In genomic region chr20:59939052-59939878, GRCh38 we compare ENCODE assay signal across 8 cellular contexts. TPM values are rescaled to one million over a fixed set of nuclear protein-coding genes. Genes with fewer than 3 reads are reported as not detected.
DNase-seq lines count a peak whose midpoint lies in the region; ATAC-seq, FAIRE-seq and TF ChIP-seq lines count a peak whose summit lies in the region.

No MANE protein-coding gene starts in this region.

- H4K91ac ChIP-seq in trophoblast cell (ENCODE audit: low read depth, low read length), result peak overlapping the region; percentile 61

- H3K23ac ChIP-seq in trophoblast cell (ENCODE audit: low read length), result no peak overlapping the region

- no peak for TF ChIP-seq RAD21 in A549 (conservative IDR thresholded peaks at IDR 0.05 in 1 of 2, IDR thresholded peaks at IDR 0.05 in 1 of 2)

- H2BK12ac ChIP-seq in trophoblast cell (ENCODE audit: low read length), result no peak overlapping the region

- peaks cover 5% of the 10 kb centered on the region for H3K79me2 ChIP-seq in trophoblast cell (ENCODE audit: control insufficient read depth, insufficient read depth, low read length, poor library complexity)

- ATAC-seq in A549 (no peak), foreskin keratinocyte (peak; percentile 14), GM21576 (IDR thresholded peaks at IDR 0.05; ENCODE audit: unreplicated experiment) (no peak), HG03521 (IDR thresholded peaks at IDR 0.05; ENCODE audit: unreplicated experiment) (no peak)

- DNase-seq in A549 (ENCODE audit: low read depth in 1 of 2, low spot score in 1 of 2), result no peak
- DNase-seq in H7, result peak; percentile 74
- no peak for DNase-seq in WERI-Rb-1
- DNase-seq in foreskin keratinocyte, result no peak
- DNase-seq in trophoblast cell, result no peak
- no peak for DNase-seq in DMS79 treated with DMSO at 0.1 percent for 48 hours (lab: John Stamatoyannopoulos, UW)

- peaks cover 24% of the 10 kb centered on the region for H3K27me3 ChIP-seq in H7 (ENCODE audit: control insufficient read depth, insufficient read depth, low read length)
- H3K27me3 ChIP-seq in WERI-Rb-1 (ENCODE audit: insufficient read depth, low read depth, severe bottlenecking), result no peaks in the 10 kb centered on the region
- no peaks in the 10 kb centered on the region for H3K27me3 ChIP-seq in foreskin keratinocyte
- H3K27me3 ChIP-seq in trophoblast cell (ENCODE audit: insufficient read depth, low read length), result no peaks in the 10 kb centered on the region

- H2BK5ac ChIP-seq in trophoblast cell (ENCODE audit: low read depth, low read length, poor library complexity), result no peak overlapping the region

- peaks cover 24% of the 10 kb centered on the region for H3K4me1 ChIP-seq in A549
- H3K4me1 ChIP-seq in foreskin keratinocyte, result peaks cover 18% of the 10 kb centered on the region
- peaks cover 12% of the 10 kb centered on the region in 2 experiments for H3K4me1 ChIP-seq in trophoblast cell (ENCODE audit: control insufficient read depth in 1 of 2, insufficient read depth in 2 of 2, low read length in 2 of 2)

- H3K79me1 ChIP-seq in trophoblast cell (ENCODE audit: low read length), result peaks cover 13% of the 10 kb centered on the region

- POLR2A ChIA-PET in A549 (lab: Yijun Ruan, JAX), result interaction anchor here (0.9 to 1.5 kb wide), 5 partner anchors 8 to 92 kb away, joined by 3 to 11 read pairs (median 6); no protein-coding TSS in a partner anchor

- CTCF ChIA-PET in A549 (lab: Yijun Ruan, JAX), result interaction anchor here (0.6 to 3.0 kb wide), 9 partner anchors 10 to 369 kb away, joined by 3 to 21 read pairs (median 4); no protein-coding TSS in a partner anchor

- TF ChIP-seq EP300 in A549 (IDR thresholded peaks at IDR 0.05), result no peak

- H3K4me3 ChIP-seq in A549, result peak overlapping the region; percentile 82
- peak overlapping the region; percentile 54 for H3K4me3 ChIP-seq in H7 (ENCODE audit: insufficient read depth, low read depth, low read length)
- H3K4me3 ChIP-seq in WERI-Rb-1 (ENCODE audit: low read depth, low read length), result peak overlapping the region; percentile 85
- peak overlapping the region; percentile 78 for H3K4me3 ChIP-seq in trophoblast cell (ENCODE audit: low read depth, low read length)

- no peak for TF ChIP-seq CTCF in A549 (IDR thresholded peaks at IDR 0.05)
- TF ChIP-seq CTCF in WERI-Rb-1 (IDR thresholded peaks at IDR 0.05; ENCODE audit: low read depth, low read length), result no peak
- TF ChIP-seq CTCF in foreskin keratinocyte (conservative IDR thresholded peaks at IDR 0.05), result no peak

- H3K36me3 ChIP-seq in H7 (replicated peaks; ENCODE audit: control insufficient read depth, insufficient read depth, low read length), result no peaks in the 10 kb centered on the region; the same call in 1 of the 2 replicates
- peaks cover 12% of the 10 kb centered on the region for H3K36me3 ChIP-seq in WERI-Rb-1
- peaks cover under 1 to 5% of the 10 kb centered on the region in 2 experiments for H3K36me3 ChIP-seq in trophoblast cell (ENCODE audit: control insufficient read depth in 1 of 2, insufficient read depth in 2 of 2, low read length in 2 of 2)

- TF ChIP-seq POLR2A in A549 (IDR thresholded peaks at IDR 0.05; ENCODE audit: low read length), result no peak

- no peak overlapping the region for H4K12ac ChIP-seq in trophoblast cell (ENCODE audit: low read depth, low read length)

- FAIRE-seq in A549 (lab: Jason Lieb, UNC), result no peak

- peak overlapping the region; percentile 85 for H3K9ac ChIP-seq in trophoblast cell (ENCODE audit: low read length)

- H3K4ac ChIP-seq in trophoblast cell (ENCODE audit: low read depth, low read length), result peak overlapping the region; percentile 53

- H2AFZ ChIP-seq in trophoblast cell (ENCODE audit: insufficient read depth, low read length, poor library complexity), result peak overlapping the region; percentile 89

- H3K27ac ChIP-seq in A549 (peak overlapping the region; percentile 95 to 96), WERI-Rb-1 (peak overlapping the region; percentile 93), foreskin keratinocyte (no peak overlapping the region), trophoblast cell (ENCODE audit: low read depth, low read length) (peak overlapping the region; percentile 64)

- H2AK5ac ChIP-seq in trophoblast cell (ENCODE audit: low read length), result peak overlapping the region; percentile 11

- H3K18ac ChIP-seq in trophoblast cell (ENCODE audit: low read length), result peak overlapping the region; percentile 26

- H3K14ac ChIP-seq in trophoblast cell (ENCODE audit: low read length), result peak overlapping the region; percentile 73

- peak overlapping the region; percentile 14 for H2BK120ac ChIP-seq in trophoblast cell (ENCODE audit: insufficient read depth, low read length, poor library complexity)

- H3K4me2 ChIP-seq in A549 (peak overlapping the region; percentile 90), trophoblast cell (ENCODE audit: low read length) (peak overlapping the region; percentile 98)

- 90% methylated on average over 77 of the region's 104 CpGs for WGBS in A549 (ENCODE audit: missing lambda C conversion rate)
- WGBS in trophoblast cell (ENCODE audit: extremely low coverage, insufficient coverage, insufficient read length), result no CpG with 5 or more reads among the region's 104 CpGs

- H3K9me3 ChIP-seq in A549, result no peaks in the 10 kb centered on the region
- no peaks in the 10 kb centered on the region for H3K9me3 ChIP-seq in WERI-Rb-1 (ENCODE audit: severe bottlenecking)
- peaks cover 4% of the 10 kb centered on the region for H3K9me3 ChIP-seq in trophoblast cell (ENCODE audit: insufficient read depth, low read depth, low read length)

- peak overlapping the region; percentile 80 for H4K8ac ChIP-seq in trophoblast cell (ENCODE audit: low read depth, low read length)

TF ChIP-seq in A549, 52 proteins besides CTCF, POLR2A, EP300 and RAD21 (continues in another document):
- TF ChIP-seq NR3C1 (IDR thresholded peaks at IDR 0.05) (no peak), RNF2 (IDR thresholded peaks at IDR 0.05; ENCODE audit: borderline replicate concordance, low read depth) (no peak), JUNB (IDR thresholded peaks at IDR 0.05) (no peak), MYC (IDR thresholded peaks at IDR 0.05; ENCODE audit: borderline replicate concordance, low read length) (no peak), CBX8 (IDR thresholded peaks at IDR 0.05) (no peak), TFCP2L1 (CRISPR knock-in tag; IDR thresholded peaks at IDR 0.05) (no peak), KDM5A (IDR thresholded peaks at IDR 0.05) (no peak), MAZ (IDR thresholded peaks at IDR 0.05; ENCODE audit: borderline replicate concordance, low read depth, low read length) (no peak), MAX (IDR thresholded peaks at IDR 0.05) (no peak), RFX5 (IDR thresholded peaks at IDR 0.05) (no peak), POLR2AphosphoS2 (conservative IDR thresholded peaks at IDR 0.05; ENCODE audit: low read length) (no peak), NPAS2 (CRISPR knock-in tag; IDR thresholded peaks at IDR 0.05; ENCODE audit: borderline replicate concordance) (no peak), ZSCAN20 (CRISPR knock-in tag; IDR thresholded peaks at IDR 0.05) (no peak), BHLHE40 (IDR thresholded peaks at IDR 0.05; ENCODE audit: low read depth, low read length) (no peak)

RNA-seq across cellular contexts. Expression of gene PPP1R3D, which starts 0.8 kb away (rescaled TPM):
- polyA plus RNA-seq in A549 (2011; rRNA removed) (2.6 and 2.7 TPM in 2 replicates), A549 (2017; fragmentation: RNase III; extraction: RNeasy Plus Mini Kit Qiagen cat#74134 plus additional on column Dnase treatment) (2.6 to 3.9 TPM (median 3.2 TPM) in 3 replicates), foreskin keratinocyte (2.7 and 4.1 TPM in 2 replicates)
- polyA plus RNA-seq in A549 (2012; cell fraction: cytosol; rRNA removed), result 0.74 and 1.2 TPM in 2 replicates
- polyA plus RNA-seq in A549 (2012; cell fraction: nucleus; rRNA removed), result 1.1 and 1.7 TPM in 2 replicates
- 1.8 and 2.4 TPM in 2 replicates for polyA minus RNA-seq in A549 (2011; rRNA and poly(A)+ RNA removed)
- total RNA-seq in H7 (2014; rRNA removed; shearing (Covaris generic)), result 3.4 and 3.9 TPM in 2 replicates
- 7.6 and 7.8 TPM in 2 replicates for total RNA-seq in foreskin keratinocyte
- polyA plus RNA-seq in trophoblast cell (2013), result 3.3 and 3.8 TPM in 2 replicates

RNA-seq across cellular contexts. Expression of gene FAM217B, which starts 0.9 kb away (rescaled TPM):
- polyA plus RNA-seq in A549 (2011; rRNA removed) (11.6 and 12.3 TPM in 2 replicates), A549 (2017; fragmentation: RNase III; extraction: RNeasy Plus Mini Kit Qiagen cat#74134 plus additional on column Dnase treatment) (6.1 to 6.3 TPM (median 6.2 TPM) in 3 replicates), foreskin keratinocyte (4.1 and 5.5 TPM in 2 replicates)
- polyA plus RNA-seq in A549 (2012; cell fraction: cytosol; rRNA removed), result 2.6 and 3.0 TPM in 2 replicates
- polyA plus RNA-seq in A549 (2012; cell fraction: nucleus; rRNA removed), result 1.6 and 1.8 TPM in 2 replicates
- 5.5 and 7.2 TPM in 2 replicates for polyA minus RNA-seq in A549 (2011; rRNA and poly(A)+ RNA removed)
- total RNA-seq in H7 (2014; rRNA removed; shearing (Covaris generic)), result 4.9 and 5.3 TPM in 2 replicates
- 13.7 and 14.7 TPM in 2 replicates for total RNA-seq in foreskin keratinocyte
- polyA plus RNA-seq in trophoblast cell (2013), result 8.5 and 8.9 TPM in 2 replicates

RNA-seq across cellular contexts. Expression of gene SYCP2, which starts 5.8 kb away (rescaled TPM):
- 1.3 and 2.1 TPM in 2 replicates for polyA plus RNA-seq in A549 (2011; rRNA removed)
- 0.18 and 0.20 TPM in 2 replicates for polyA plus RNA-seq in A549 (2012; cell fraction: cytosol; rRNA removed)
- polyA plus RNA-seq in A549 (2012; cell fraction: nucleus; rRNA removed), result 0.27 and 0.31 TPM in 2 replicates
- polyA plus RNA-seq in A549 (2017; fragmentation: RNase III; extraction: RNeasy Plus Mini Kit Qiagen cat#74134 plus additional on column Dnase treatment), result 0.50 to 0.84 TPM (median 0.52 TPM) in 3 replicates
- 1.4 TPM in 1 of 2 replicates, not detected in the other for polyA minus RNA-seq in A549 (2011; rRNA and poly(A)+ RNA removed)
- 0.04 TPM in 1 of 2 replicates, not detected in the other for total RNA-seq in H7 (2014; rRNA removed; shearing (Covaris generic))
- 0.28 and 0.34 TPM in 2 replicates for total RNA-seq in foreskin keratinocyte
- 0.04 and 0.21 TPM in 2 replicates for polyA plus RNA-seq in foreskin keratinocyte
- 0.67 and 0.78 TPM in 2 replicates for polyA plus RNA-seq in trophoblast cell (2013)

RNA-seq across cellular contexts. Expression of gene CDH26, which starts 19.0 kb away (rescaled TPM):
- polyA plus RNA-seq in A549 (2011; rRNA removed) (0.33 and 0.57 TPM in 2 replicates), A549 (2017; fragmentation: RNase III; extraction: RNeasy Plus Mini Kit Qiagen cat#74134 plus additional on column Dnase treatment) (0.16 to 0.28 TPM (median 0.27 TPM) in 3 replicates), foreskin keratinocyte (0.74 and 0.99 TPM in 2 replicates)
- 0.12 and 0.24 TPM in 2 replicates for polyA plus RNA-seq in A549 (2012; cell fraction: cytosol; rRNA removed)
- polyA plus RNA-seq in A549 (2012; cell fraction: nucleus; rRNA removed), result 0.55 and 0.67 TPM in 2 replicates
- 0.21 and 0.49 TPM in 2 replicates for polyA minus RNA-seq in A549 (2011; rRNA and poly(A)+ RNA removed)
- total RNA-seq in H7 (2014; rRNA removed; shearing (Covaris generic)), result 1.0 and 3.1 TPM in 2 replicates
- 1.1 and 1.2 TPM in 2 replicates for total RNA-seq in foreskin keratinocyte
- 0.23 and 0.29 TPM in 2 replicates for polyA plus RNA-seq in trophoblast cell (2013)
